Comparison of ENCODE assay signal across 8 cellular contexts in genomic region chr11:43943357-43943930, GRCh38. TPM values are rescaled to one million over a fixed set of nuclear protein-coding genes. Genes with fewer than 3 reads are reported as not detected.
DNase-seq lines count a peak whose midpoint lies in the region; ATAC-seq lines count a peak whose summit lies in the region.

No MANE protein-coding gene starts in this region.

- intact Hi-C loops in activated CD4-positive, alpha-beta T cell treated with anti-CD3 and anti-CD28 coated beads, Interleukin-2, amount 10 ng/mL, durations not matched to agents 24 days and 14 days (cut with micrococcal nuclease) = loop anchor here (5.0 to 10.0 kb wide), 4 partner anchors 111 to 366 kb away; partner anchors contain the start of genes ACCS and HSD17B12

- H3K9me3 ChIP-seq in subcutaneous abdominal adipose tissue (ENCODE audit: control insufficient read depth in 5 of 5, low read length in 5 of 5) = no peaks in the 10 kb centered on the region

- peaks cover 59% of the 10 kb centered on the region for H3K27me3 Mint-ChIP-seq in activated CD4-positive, alpha-beta T cell treated with anti-CD3 and anti-CD28 coated beads, Interleukin-2, amount 10 ng/mL, durations not matched to agents 24 days and 14 days
- H3K27me3 Mint-ChIP-seq in activated naive CD8-positive, alpha-beta T cell = peaks cover 37% of the 10 kb centered on the region

- peaks cover 18% of the 10 kb centered on the region for H3K4me1 Mint-ChIP-seq in activated CD4-positive, alpha-beta T cell treated with anti-CD3 and anti-CD28 coated beads, Interleukin-2, amount 10 ng/mL, durations not matched to agents 24 days and 14 days
- peaks cover 15% of the 10 kb centered on the region for H3K4me1 Mint-ChIP-seq in activated naive CD8-positive, alpha-beta T cell (ENCODE audit: low read depth)

- peak overlapping the region; percentile 78 for H3K27ac Mint-ChIP-seq in activated CD4-positive, alpha-beta T cell treated with anti-CD3 and anti-CD28 coated beads, Interleukin-2, amount 10 ng/mL, durations not matched to agents 24 days and 14 days
- H3K27ac Mint-ChIP-seq in activated naive CD8-positive, alpha-beta T cell = no peak overlapping the region

- H3K27ac ChIP-seq in subcutaneous abdominal adipose tissue (ENCODE audit: low read depth, low read length) = peak overlapping the region; percentile 72

- peak overlapping the region; percentile 65 to 96 (median 93) for H3K4me3 ChIP-seq in subcutaneous abdominal adipose tissue (ENCODE audit: low read depth in 1 of 5, low read length in 5 of 5)

- ATAC-seq in GM21717 (IDR thresholded peaks at IDR 0.05; ENCODE audit: unreplicated experiment) = no peak

- H3K4me3 Mint-ChIP-seq in activated CD4-positive, alpha-beta T cell treated with anti-CD3 and anti-CD28 coated beads, Interleukin-2, amount 10 ng/mL, durations not matched to agents 24 days and 14 days = peak overlapping the region; percentile 87
- H3K4me3 Mint-ChIP-seq in activated naive CD8-positive, alpha-beta T cell = peak overlapping the region; percentile 93

- H3K9ac ChIP-seq in subcutaneous abdominal adipose tissue (ENCODE audit: low read length in 5 of 5) = peak overlapping the region; percentile 62 to 90 (median 68)

- no peaks in the 10 kb centered on the region for H3K9me3 Mint-ChIP-seq in activated CD4-positive, alpha-beta T cell treated with anti-CD3 and anti-CD28 coated beads, Interleukin-2, amount 10 ng/mL, durations not matched to agents 24 days and 14 days
- no peaks in the 10 kb centered on the region for H3K9me3 Mint-ChIP-seq in activated naive CD8-positive, alpha-beta T cell (ENCODE audit: low read depth)

- peaks cover 1 to 48% (median 31%) of the 10 kb centered on the region in 5 donors for H3K4me1 ChIP-seq in subcutaneous abdominal adipose tissue (ENCODE audit: control insufficient read depth in 5 of 5, insufficient read depth in 5 of 5, low read length in 5 of 5)

- H3K36me3 Mint-ChIP-seq in activated CD4-positive, alpha-beta T cell treated with anti-CD3 and anti-CD28 coated beads, Interleukin-2, amount 10 ng/mL, durations not matched to agents 24 days and 14 days (ENCODE audit: low read depth) = peaks cover 2% of the 10 kb centered on the region
- no peaks in the 10 kb centered on the region for H3K36me3 Mint-ChIP-seq in activated naive CD8-positive, alpha-beta T cell

- no peaks in the 10 kb centered on the region for H3K36me3 ChIP-seq in subcutaneous abdominal adipose tissue (ENCODE audit: control insufficient read depth in 5 of 5, insufficient read depth in 5 of 5, low read length in 5 of 5)

- peak; percentile 60 for DNase-seq in activated CD4-positive, alpha-beta T cell treated with anti-CD3 and anti-CD28 coated beads, Interleukin-2, amount 10 ng/mL, durations not matched to agents 24 days and 14 days
- no peak for DNase-seq in activated CD4-positive, alpha-beta T cell treated with anti-CD3 and anti-CD28 coated beads, Interleukin-2, amount 50 U/mL, for 4 hours
- DNase-seq in islet precursor cell (peak; percentile 56), ecto neural progenitor cell (ENCODE audit: low spot score) (no peak), ureter (ENCODE audit: low spot score) (no peak)

- peaks cover 0 to 21% (median 15%) of the 10 kb centered on the region in 5 donors for H3K27me3 ChIP-seq in subcutaneous abdominal adipose tissue (ENCODE audit: control insufficient read depth in 5 of 5, insufficient read depth in 4 of 5, low read length in 5 of 5)

RNA-seq across cellular contexts. Expression of gene C11orf96, which starts 1.0 kb away (rescaled TPM):
- total RNA-seq in activated CD4-positive, alpha-beta T cell treated with anti-CD3 and anti-CD28 coated beads, Interleukin-2, amount 10 ng/mL, durations not matched to agents 24 days and 14 days = 3.1 and 3.5 TPM in 2 replicates
- total RNA-seq in ureter = 76.7 TPM

Comparison
In these comparisons a context has a peak if more than half of its experiments do, and no peak if none do; other contexts are left out.
1. DNase-seq: peak in activated CD4-positive, alpha-beta T cell treated with anti-CD3 and anti-CD28 coated beads, Interleukin-2, amount 10 ng/mL, durations not matched to agents 24 days and 14 days (single experiment) and islet precursor cell (single experiment); none in activated CD4-positive, alpha-beta T cell treated with anti-CD3 and anti-CD28 coated beads, Interleukin-2, amount 50 U/mL, for 4 hours (0 of 2), ecto neural progenitor cell (single experiment) and ureter (single experiment).
2. RNA of gene C11orf96, which starts 1.0 kb away (total RNA-seq): 76.7 TPM in ureter (single experiment); 3.1 to 3.5 TPM in activated CD4-positive, alpha-beta T cell treated with anti-CD3 and anti-CD28 coated beads, Interleukin-2, amount 10 ng/mL, durations not matched to agents 24 days and 14 days; every median in the first group is over 10 times any median in the second.